ENCODE assay signal across 19 cellular contexts in the genomic region with DNA sequence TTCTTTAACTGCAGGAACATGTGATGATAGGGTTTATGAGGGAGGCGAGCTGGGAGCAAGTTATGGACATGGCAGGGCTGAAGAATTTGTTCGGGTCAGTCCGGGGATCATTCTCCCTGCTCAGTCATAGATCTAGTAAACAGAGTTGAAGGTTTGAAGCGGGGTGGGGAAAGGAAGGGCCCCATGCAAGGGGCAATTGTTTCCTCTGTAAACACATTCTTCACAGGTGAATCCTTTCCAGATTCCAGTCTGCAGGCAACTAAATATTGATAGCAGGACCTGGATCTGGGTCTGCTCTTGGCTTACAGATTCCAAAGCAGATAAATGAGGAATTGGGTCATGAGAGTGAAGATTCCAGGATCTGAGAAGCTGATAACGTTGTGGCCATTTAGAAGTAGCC. TPM values are rescaled to one million over a fixed set of nuclear protein-coding genes. Genes with fewer than 3 reads are reported as not detected.
DNase-seq lines count a peak whose midpoint lies in the region; FAIRE-seq and TF ChIP-seq lines count a peak whose summit lies in the region.
"Had no signal": no experiment of that assay in that cellular context is flagged by ENCODE, and none has a peak within 500 bp of the region (broad histone marks: within the 10 kb centered on the region; RNA-seq: fewer than 3 reads in every experiment).

No MANE protein-coding gene starts in this region.

- H3K9me3 ChIP-seq in tibial artery (no peaks in the 10 kb centered on the region), HAP-1 (no peaks in the 10 kb centered on the region)
- H3K9me3 ChIP-seq: BE2C, MG63 had no signal

- in situ Hi-C loops in HAP-1 (cut with MboI; ENCODE audit: low sequenced_read_pairs), result no loop called here

- H3K27me3 ChIP-seq in tibial artery (no peaks in the 10 kb centered on the region), HAP-1 (ENCODE audit: low read depth) (0 out of 2 replicates have a peak, but pooled peaks cover 3% of the 10 kb centered on the region)
- H3K27me3 ChIP-seq: BE2C, MG63 had no signal

- no peaks in the 10 kb centered on the region for H3K4me1 ChIP-seq in tibial artery
- H3K4me1 ChIP-seq in HAP-1, result peaks cover 6% of the 10 kb centered on the region
- H3K4me1 ChIP-seq: BE2C had no signal

- H3K36me3 ChIP-seq in tibial artery, result no peaks in the 10 kb centered on the region
- H3K36me3 ChIP-seq in HAP-1 (replicated peaks), result no peaks in the 10 kb centered on the region
- H3K36me3 ChIP-seq: BE2C, MG63 had no signal

- intact Hi-C loops in tibial artery (cut with DNase I; ENCODE audit: low total_unique reads), result no loop called here

- DNase-seq in HT1080 (ENCODE audit: low read depth), result peak; percentile 15
- DNase-seq in amniotic epithelial cell (ENCODE audit: low read depth), result peak; percentile 81
- peak; percentile 43 for DNase-seq in iris pigment epithelial cell (ENCODE audit: low read depth)
- peak; percentile 36 for DNase-seq in urothelium cell line (ENCODE audit: low spot score)
- no peak for DNase-seq in tibial artery
- DNase-seq in NCI-H1417 (lab: John Stamatoyannopoulos, UW), result no peak
- no peak for DNase-seq in HAP-1 (ENCODE audit: low spot score in 2 of 2)
- DNase-seq: BE2C; Calu3; CD4-positive, alpha-beta T cell; DMS53; GM23248; NCI-H1092 treated with DMSO at 0.1 percent for 48 hours; NCI-H1694; NCI-H524; SIG-M5 had no signal

- no peak for FAIRE-seq in urothelium cell line (lab: Jason Lieb, UNC)
- FAIRE-seq: GM18507, RCC 7860 had no signal

- no peak for TF ChIP-seq CTCF in tibial artery (IDR thresholded peaks at IDR 0.05)

- H3K27ac ChIP-seq in tibial artery, result no peak overlapping the region
- H3K27ac ChIP-seq: GM23248 had no signal

- H3K4me3 ChIP-seq in tibial artery, result no peak overlapping the region
- H3K4me3 ChIP-seq in HAP-1, result no peak overlapping the region
- H3K4me3 ChIP-seq: GM23248, MG63 had no signal

RNA-seq across cellular contexts. Expression of gene ARHGAP24, which starts 44.3 kb away (rescaled TPM):
- total RNA-seq in HT1080 (2014; rRNA removed; shearing (Covaris generic)), result 3.3 and 5.8 TPM in 2 replicates
- polyA plus RNA-seq in HT1080 (2015; cell fraction: cytosol; rRNA removed), result 2.6 and 3.1 TPM in 2 replicates
- polyA plus RNA-seq in HT1080 (2015; cell fraction: nucleus; rRNA removed), result 3.0 and 3.6 TPM in 2 replicates

Comparison
In these comparisons a context has a peak if more than half of its experiments do, and no peak if none do; other contexts are left out.
1. DNase-seq: peak in HT1080 (single experiment), amniotic epithelial cell (single experiment), iris pigment epithelial cell (single experiment) and urothelium cell line (single experiment); none in tibial artery (0 of 2), NCI-H1417 (0 of 3) and HAP-1 (0 of 2).